15 cellular contexts compared by ENCODE assay signal in genomic region chr2:218547511-218547910, GRCh38. TPM values are rescaled to one million over a fixed set of nuclear protein-coding genes. Genes with fewer than 3 reads are reported as not detected.
DNase-seq lines count a peak whose midpoint lies in the region; ATAC-seq, FAIRE-seq and TF ChIP-seq lines count a peak whose summit lies in the region.
"Had no signal": no experiment of that assay in that cellular context is flagged by ENCODE, and none has a peak within 500 bp of the region (broad histone marks: within the 10 kb centered on the region; RNA-seq: fewer than 3 reads in every experiment).

No MANE protein-coding gene starts in this region.

- FAIRE-seq in GM12878 (lab: Jason Lieb, UNC): peak; percentile 88
- FAIRE-seq: GM12891, H1 had no signal

- H3K9me3 Mint-ChIP-seq in activated CD8-positive, alpha-beta T cell treated with anti-CD3 and anti-CD28 coated beads for 36 hours: no peaks in the 10 kb centered on the region
- no peaks in the 10 kb centered on the region for H3K9me3 Mint-ChIP-seq in activated CD8-positive, alpha-beta T cell treated with anti-CD3 and anti-CD28 coated beads, Interleukin-2, amount 10 ng/mL, durations not matched to agents 7 days and 5 days (ENCODE audit: insufficient read depth)
- H3K9me3 Mint-ChIP-seq: CD14-positive monocyte; CD4-positive, alpha-beta memory T cell; H9 had no signal

- H3K27me3 Mint-ChIP-seq in activated CD8-positive, alpha-beta T cell treated with anti-CD3 and anti-CD28 coated beads for 36 hours: no peaks in the 10 kb centered on the region
- H3K27me3 Mint-ChIP-seq in activated CD8-positive, alpha-beta T cell treated with anti-CD3 and anti-CD28 coated beads, Interleukin-2, amount 10 ng/mL, durations not matched to agents 7 days and 5 days (ENCODE audit: low read depth): no peaks in the 10 kb centered on the region
- no peaks in the 10 kb centered on the region for H3K27me3 Mint-ChIP-seq in T-helper 17 cell
- H3K27me3 Mint-ChIP-seq: CD4-positive, alpha-beta memory T cell had no signal

- peak overlapping the region; percentile 32 for H3K27ac Mint-ChIP-seq in activated CD8-positive, alpha-beta T cell treated with anti-CD3 and anti-CD28 coated beads for 36 hours
- H3K27ac Mint-ChIP-seq in activated CD8-positive, alpha-beta T cell treated with anti-CD3 and anti-CD28 coated beads, Interleukin-2, amount 10 ng/mL, durations not matched to agents 7 days and 5 days: no peak overlapping the region
- H3K27ac Mint-ChIP-seq in T-helper 17 cell: peak overlapping the region; percentile 19
- H3K27ac Mint-ChIP-seq: CD14-positive monocyte, H9 had no signal

- peak; percentile 30 for ATAC-seq in activated CD8-positive, alpha-beta T cell treated with anti-CD3 and anti-CD28 coated beads for 36 hours
- ATAC-seq in activated CD8-positive, alpha-beta T cell treated with anti-CD3 and anti-CD28 coated beads, Interleukin-2, amount 10 ng/mL, durations not matched to agents 7 days and 5 days: no peak
- ATAC-seq in T-helper 17 cell: no peak
- ATAC-seq in GM12878: peak; percentile 40
- ATAC-seq in HG03354 (IDR thresholded peaks at IDR 0.05; ENCODE audit: poor library complexity, severe bottlenecking, unreplicated experiment): no peak

- no peaks in the 10 kb centered on the region for H4K20me1 ChIP-seq in GM12878 (ENCODE audit: control insufficient read depth, insufficient read depth)
- H4K20me1 ChIP-seq: BLaER1 had no signal

- peaks cover 10% of the 10 kb centered on the region for H3K4me1 Mint-ChIP-seq in activated CD8-positive, alpha-beta T cell treated with anti-CD3 and anti-CD28 coated beads for 36 hours (ENCODE audit: low read depth)
- H3K4me1 Mint-ChIP-seq in activated CD8-positive, alpha-beta T cell treated with anti-CD3 and anti-CD28 coated beads, Interleukin-2, amount 10 ng/mL, durations not matched to agents 7 days and 5 days (ENCODE audit: low read depth): no peaks in the 10 kb centered on the region
- H3K4me1 Mint-ChIP-seq in T-helper 17 cell: peaks cover 2% of the 10 kb centered on the region
- H3K4me1 Mint-ChIP-seq: CD14-positive monocyte; CD4-positive, alpha-beta memory T cell; H9 had no signal

- intact Hi-C loops in activated CD8-positive, alpha-beta T cell treated with anti-CD3 and anti-CD28 coated beads for 36 hours (cut with micrococcal nuclease): no loop called here
- intact Hi-C loops in GM12878 (cut with micrococcal nuclease; ENCODE audit: unreplicated experiment): no loop called here

- BruUV-seq in GM12878 (replicated peaks; lab: Mats Ljungman, UMichigan): no TSS peak

- H3K9me3 ChIP-seq in T-helper 17 cell (ENCODE audit: control insufficient read depth, low read length, poor library complexity, severe bottlenecking): no peaks in the 10 kb centered on the region
- H3K9me3 ChIP-seq in GM12878 (replicated peaks; ENCODE audit: control insufficient read depth, insufficient read depth, low read length): no peaks in the 10 kb centered on the region
- H3K9me3 ChIP-seq: BLaER1 had no signal

- POLR2A ChIA-PET in activated CD8-positive, alpha-beta T cell treated with anti-CD3 and anti-CD28 coated beads for 36 hours (lab: Charles Lee): interaction anchor here (0.9 kb wide), 1 partner anchor 111 kb away, joined by 3 read pairs; the partner anchor contains the start of gene ZNF142
- POLR2A ChIA-PET in activated CD8-positive, alpha-beta T cell treated with anti-CD3 and anti-CD28 coated beads, Interleukin-2, amount 10 ng/mL, durations not matched to agents 7 days and 5 days (lab: Charles Lee): no interaction called here
- POLR2A ChIA-PET in GM12878 (lab: Charles Lee): interaction anchor here (1.0 kb wide), 1 partner anchor 23 kb away, joined by 5 read pairs; no protein-coding TSS in a partner anchor

- no peak for TF ChIP-seq EP300 in GM12878 (IDR thresholded peaks at IDR 0.05; ENCODE audit: borderline replicate concordance in 1 of 2, control insufficient read depth in 1 of 2, low read depth in 2 of 2, low read length in 2 of 2)

- in situ Hi-C loops in GM12878 (cut with MboI): no loop called here

- SMC1A ChIA-PET in GM12878 (lab: Charles Lee; ENCODE audit: uncharacterized antibody, unreplicated experiment): interaction anchor here (0.7 to 1.6 kb wide), 3 partner anchors 14 to 60 kb away, joined by 3 to 8 read pairs (median 5); partner anchors contain the start of gene PLCD4

- no peak overlapping the region for H3K4me3 ChIP-seq in GM12878
- H3K4me3 ChIP-seq: BLaER1 had no signal

- H3K79me2 ChIP-seq in GM12878 (ENCODE audit: control insufficient read depth, insufficient read depth, low read length): no peaks in the 10 kb centered on the region

- H3K4me2 ChIP-seq in GM12878 (ENCODE audit: control insufficient read depth, insufficient read depth): peak overlapping the region; percentile 33; the same call in 1 of the 2 replicates
- H3K4me2 ChIP-seq: BLaER1 had no signal

- CTCF ChIA-PET in activated CD8-positive, alpha-beta T cell treated with anti-CD3 and anti-CD28 coated beads for 36 hours (lab: Charles Lee): interaction anchor here (1.1 kb wide), 1 partner anchor 23 kb away, joined by 3 read pairs; no protein-coding TSS in a partner anchor
- CTCF ChIA-PET in activated CD8-positive, alpha-beta T cell treated with anti-CD3 and anti-CD28 coated beads, Interleukin-2, amount 10 ng/mL, durations not matched to agents 7 days and 5 days (lab: Charles Lee): interaction anchor here (0.7 kb wide), 1 partner anchor 36 kb away, joined by 3 read pairs; no protein-coding TSS in a partner anchor
- CTCF ChIA-PET in GM12878 (lab: Yijun Ruan, JAX): interaction anchor here (0.7 to 1.9 kb wide), 6 partner anchors 10 to 304 kb away, joined by 3 to 6 read pairs (median 4); no protein-coding TSS in a partner anchor

- TF ChIP-seq POLR2A in GM12878 (IDR thresholded peaks at IDR 0.05; ENCODE audit: low read depth, low read length): no peak

- H3K36me3 Mint-ChIP-seq in activated CD8-positive, alpha-beta T cell treated with anti-CD3 and anti-CD28 coated beads for 36 hours (ENCODE audit: low read depth): peaks cover 56% of the 10 kb centered on the region
- peaks cover 61% of the 10 kb centered on the region for H3K36me3 Mint-ChIP-seq in activated CD8-positive, alpha-beta T cell treated with anti-CD3 and anti-CD28 coated beads, Interleukin-2, amount 10 ng/mL, durations not matched to agents 7 days and 5 days (ENCODE audit: low read depth)
- H3K36me3 Mint-ChIP-seq in T-helper 17 cell (ENCODE audit: low read depth): peaks cover 12% of the 10 kb centered on the region

- H2AFZ ChIP-seq in GM12878 (ENCODE audit: control insufficient read depth, low read depth, low read length): no peak overlapping the region

- RAD21 ChIA-PET in GM12878 (lab: Charles Lee; ENCODE audit: unreplicated experiment): interaction anchor here (1.2 to 1.4 kb wide), 2 partner anchors 10 to 14 kb away, joined by 3 read pairs; no protein-coding TSS in a partner anchor

- no peak for DNase-seq in activated CD8-positive, alpha-beta T cell treated with anti-CD3 and anti-CD28 coated beads for 36 hours
- DNase-seq in activated CD8-positive, alpha-beta T cell treated with anti-CD3 and anti-CD28 coated beads, Interleukin-2, amount 10 ng/mL, durations not matched to agents 7 days and 5 days: no peak
- DNase-seq in T-helper 17 cell: no peak
- DNase-seq in GM12878 (ENCODE audit: low read depth, low spot score): no peak
- DNase-seq in NCI-H1436 (lab: John Stamatoyannopoulos, UW): no peak
- no peak for DNase-seq in SIG-M5 treated with dmso at 0.1 percent for 504 hours (lab: John Stamatoyannopoulos, UW; ENCODE audit: unreplicated experiment)
- DNase-seq: 8988T; CD4-positive, alpha-beta memory T cell; DMS79 treated with DMSO at 0.1 percent for 48 hours; H9 had no signal

- peaks cover 2 to 31% of the 10 kb centered on the region in 2 experiments for H3K36me3 ChIP-seq in GM12878 (ENCODE audit: control insufficient read depth in 2 of 2, insufficient read depth in 2 of 2, low read length in 1 of 2)

- H3K9ac ChIP-seq in GM12878 (ENCODE audit: control insufficient read depth, insufficient read depth, low read length): no peak overlapping the region
- H3K9ac ChIP-seq: BLaER1 had no signal

- peak overlapping the region; percentile 48; the same call in 1 of the 2 replicates for H3K27ac ChIP-seq in GM12878 (ENCODE audit: control insufficient read depth, insufficient read depth)
- H3K27ac ChIP-seq: BLaER1 had no signal

- H3K27me3 ChIP-seq in GM12878 (replicated peaks in 1 of 2; ENCODE audit: control insufficient read depth in 2 of 2, insufficient read depth in 2 of 2, low read length in 1 of 2): no peaks in the 10 kb centered on the region
- H3K27me3 ChIP-seq: BLaER1 had no signal

- no peak for TF ChIP-seq CTCF in activated CD8-positive, alpha-beta T cell treated with anti-CD3 and anti-CD28 coated beads for 36 hours (IDR thresholded peaks at IDR 0.05)
- TF ChIP-seq CTCF in GM12878 (IDR thresholded peaks at IDR 0.05 in 2 of 3, conservative IDR thresholded peaks at IDR 0.05 in 1 of 3; ENCODE audit: control insufficient read depth in 2 of 3, extremely low read depth in 1 of 3, insufficient read depth in 1 of 3, low read depth in 3 of 3, low read length in 3 of 3): no peak

- no peaks in the 10 kb centered on the region; the same call in 1 of the 2 replicates for H3K4me1 ChIP-seq in GM12878 (ENCODE audit: control insufficient read depth, insufficient read depth, low read length)
- H3K4me1 ChIP-seq: BLaER1 had no signal

- no peak overlapping the region for H3K4me3 Mint-ChIP-seq in activated CD8-positive, alpha-beta T cell treated with anti-CD3 and anti-CD28 coated beads for 36 hours
- H3K4me3 Mint-ChIP-seq in activated CD8-positive, alpha-beta T cell treated with anti-CD3 and anti-CD28 coated beads, Interleukin-2, amount 10 ng/mL, durations not matched to agents 7 days and 5 days: no peak overlapping the region
- no peak overlapping the region for H3K4me3 Mint-ChIP-seq in T-helper 17 cell
- H3K4me3 Mint-ChIP-seq: CD14-positive monocyte; CD4-positive, alpha-beta memory T cell; H9 had no signal

- TF ChIP-seq RAD21 in GM12878 (IDR thresholded peaks at IDR 0.05; ENCODE audit: insufficient read depth, low read depth, low read length): no peak

RNA-seq across cellular contexts. Expression of gene USP37, which starts 20.6 kb away (rescaled TPM):
- total RNA-seq in activated CD8-positive, alpha-beta T cell treated with anti-CD3 and anti-CD28 coated beads for 36 hours: 10 to 100 TPM; 51.7 to 53.2 TPM
- 10 to 100 TPM; 33.9 to 38.1 TPM for total RNA-seq in activated CD8-positive, alpha-beta T cell treated with anti-CD3 and anti-CD28 coated beads, Interleukin-2, amount 10 ng/mL, durations not matched to agents 7 days and 5 days
- total RNA-seq in T-helper 17 cell (10 to 100 TPM; 18.7 to 27.7 TPM), GM12878 (2014; rRNA removed) (9.7 and 10.2 TPM in 2 replicates), GM12878 (2014; rRNA removed; fragmentation: Illumina TruSeq; extraction: Trizol) (16.0 and 16.3 TPM in 2 replicates), GM12878 (2021) (15.6 and 18.6 TPM in 2 replicates)
- total RNA-seq in GM12878 (2013; cell fraction: nucleolus; rRNA removed): 66.0 and 67.0 TPM in 2 replicates
- polyA plus RNA-seq in GM12878 (2011; ENCODE audit: low read depth): 3.5 TPM
- polyA plus RNA-seq in GM12878 (2011; rRNA removed) (14.4 and 23.6 TPM in 2 replicates), GM12878 (2014; fragmentation: Illumina TruSeq; extraction: Trizol) (10.2 and 12.5 TPM in 2 replicates), GM12878 (2014; fragmentation: Nextera tagmentation; extraction: Ambion mirVana) (1 to 10 TPM; 2.8 to 4.1 TPM), GM12878 (2014; rRNA removed) (5.7 and 6.6 TPM in 2 replicates), GM12878 (2016; fragmentation: Nextera tagmentation; extraction: Ambion mirVana) (10 to 100 TPM; 10.7 to 10.8 TPM)
- polyA plus RNA-seq in GM12878 (2011; cell fraction: cytosol; rRNA removed): 5.0 and 5.7 TPM in 2 replicates
- polyA plus RNA-seq in GM12878 (2011; cell fraction: nucleus; rRNA removed): 10.8 and 10.9 TPM in 2 replicates
- polyA plus RNA-seq in GM12878 (2012): 5.1 and 6.6 TPM in 2 replicates
- 24.2 and 25.4 TPM in 2 replicates for polyA minus RNA-seq in GM12878 (2011; rRNA and poly(A)+ RNA removed)
- polyA minus RNA-seq in GM12878 (2011; cell fraction: cytosol; rRNA and poly(A)+ RNA removed): 9.9 and 11.7 TPM in 2 replicates
- 18.5 and 19.8 TPM in 2 replicates for polyA minus RNA-seq in GM12878 (2011; cell fraction: nucleus; rRNA and poly(A)+ RNA removed)

RNA-seq across cellular contexts. Expression of gene CNOT9, which starts 21.1 kb away (rescaled TPM):
- total RNA-seq in activated CD8-positive, alpha-beta T cell treated with anti-CD3 and anti-CD28 coated beads for 36 hours: 100 to 1,000 TPM; 106 to 119 TPM
- 10 to 100 TPM; 96.8 to 97.3 TPM for total RNA-seq in activated CD8-positive, alpha-beta T cell treated with anti-CD3 and anti-CD28 coated beads, Interleukin-2, amount 10 ng/mL, durations not matched to agents 7 days and 5 days
- total RNA-seq in T-helper 17 cell: 10 to 100 TPM; 72.8 to 74.4 TPM
- 114 TPM in 2 replicates for total RNA-seq in GM12878 (2013; cell fraction: nucleolus; rRNA removed)
- total RNA-seq in GM12878 (2014; rRNA removed): 105 and 115 TPM in 2 replicates
- total RNA-seq in GM12878 (2014; rRNA removed; fragmentation: Illumina TruSeq; extraction: Trizol): 82.1 and 83.8 TPM in 2 replicates
- 95.3 and 105 TPM in 2 replicates for total RNA-seq in GM12878 (2021)
- polyA plus RNA-seq in GM12878 (2011; ENCODE audit: low read depth): 34.7 TPM
- polyA plus RNA-seq in GM12878 (2011; rRNA removed): 172 and 197 TPM in 2 replicates
- 109 and 117 TPM in 2 replicates for polyA plus RNA-seq in GM12878 (2011; cell fraction: cytosol; rRNA removed)
- polyA plus RNA-seq in GM12878 (2011; cell fraction: nucleus; rRNA removed): 98.3 and 129 TPM in 2 replicates
- polyA plus RNA-seq in GM12878 (2012): 46.1 and 47.4 TPM in 2 replicates
- polyA plus RNA-seq in GM12878 (2014; fragmentation: Illumina TruSeq; extraction: Trizol): 94.1 and 94.3 TPM in 2 replicates
- 10 to 100 TPM; 51.0 to 58.5 TPM for polyA plus RNA-seq in GM12878 (2014; fragmentation: Nextera tagmentation; extraction: Ambion mirVana)
- 74.9 and 87.2 TPM in 2 replicates for polyA plus RNA-seq in GM12878 (2014; rRNA removed)
- polyA plus RNA-seq in GM12878 (2016; fragmentation: Nextera tagmentation; extraction: Ambion mirVana): 100 to 1,000 TPM; 102 to 114 TPM
- polyA minus RNA-seq in GM12878 (2011; rRNA and poly(A)+ RNA removed): 186 and 220 TPM in 2 replicates
- polyA minus RNA-seq in GM12878 (2011; cell fraction: cytosol; rRNA and poly(A)+ RNA removed): 70.7 and 75.2 TPM in 2 replicates
- polyA minus RNA-seq in GM12878 (2011; cell fraction: nucleus; rRNA and poly(A)+ RNA removed): 41.7 and 60.6 TPM in 2 replicates

Comparison
In these comparisons a context has a peak if more than half of its experiments do, and no peak if none do; other contexts are left out.
1. ATAC-seq: peak in activated CD8-positive, alpha-beta T cell treated with anti-CD3 and anti-CD28 coated beads for 36 hours (single experiment) and GM12878 (single experiment); none in activated CD8-positive, alpha-beta T cell treated with anti-CD3 and anti-CD28 coated beads, Interleukin-2, amount 10 ng/mL, durations not matched to agents 7 days and 5 days (single experiment), T-helper 17 cell (single experiment) and HG03354 (single experiment).